In the genomic region with DNA sequence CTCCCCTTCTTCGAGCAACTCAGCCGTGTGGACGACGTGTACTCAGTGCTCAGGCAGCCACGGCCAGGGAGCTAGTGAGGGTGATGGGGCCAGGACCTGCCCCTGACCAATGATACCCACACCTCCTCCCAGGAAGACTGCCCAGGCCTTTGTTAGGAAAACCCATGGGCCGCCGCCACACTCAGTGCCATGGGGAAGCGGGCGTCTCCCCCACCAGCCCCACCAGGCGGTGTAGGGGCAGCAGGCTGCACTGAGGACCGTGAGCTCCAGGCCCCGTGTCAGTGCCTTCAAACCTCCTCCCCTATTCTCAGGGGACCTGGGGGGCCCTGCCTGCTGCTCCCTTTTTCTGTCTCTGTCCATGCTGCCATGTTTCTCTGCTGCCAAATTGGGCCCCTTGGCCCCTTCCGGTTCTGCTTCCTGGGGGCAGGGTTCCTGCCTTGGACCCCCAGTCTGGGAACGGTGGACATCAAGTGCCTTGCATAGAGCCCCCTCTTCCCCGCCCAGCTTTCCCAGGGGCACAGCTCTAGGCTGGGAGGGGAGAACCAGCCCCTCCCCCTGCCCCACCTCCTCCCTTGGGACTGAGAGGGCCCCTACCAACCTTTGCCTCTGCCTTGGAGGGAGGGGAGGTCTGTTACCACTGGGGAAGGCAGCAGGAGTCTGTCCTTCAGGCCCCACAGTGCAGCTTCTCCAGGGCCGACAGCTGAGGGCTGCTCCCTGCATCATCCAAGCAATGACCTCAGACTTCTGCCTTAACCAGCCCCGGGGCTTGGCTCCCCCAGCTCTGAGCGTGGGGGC, we compare ENCODE assay signal across 10 cellular contexts. TPM values are rescaled to one million over a fixed set of nuclear protein-coding genes. Genes with fewer than 3 reads are reported as not detected.
A peak's percentile ranks its signal among the peaks of the same experiment; 100 is the strongest.
DNase-seq lines count a peak whose midpoint lies in the region; ATAC-seq and TF ChIP-seq lines count a peak whose summit lies in the region.
"Had no signal": no experiment of that assay in that cellular context is flagged by ENCODE, and none has a peak within 500 bp of the region (broad histone marks: within the 10 kb centered on the region; RNA-seq: fewer than 3 reads in every experiment).

No MANE protein-coding gene starts in this region.

- peaks cover 33 to 37% of the 10 kb centered on the region in 2 donors for H3K36me3 ChIP-seq in ascending aorta
- H3K36me3 ChIP-seq in mucosa of descending colon (ENCODE audit: low read depth) = no peaks in the 10 kb centered on the region
- peaks cover 29% of the 10 kb centered on the region for H3K36me3 ChIP-seq in thymus (ENCODE audit: control insufficient read depth, insufficient read depth)

- H3K4me1 ChIP-seq in ascending aorta (peaks cover 10 to 45% of the 10 kb centered on the region in 2 donors), mucosa of descending colon (ENCODE audit: low read depth) (peaks cover 31% of the 10 kb centered on the region), thymus (ENCODE audit: control insufficient read depth, insufficient read depth, low read length) (peaks cover 21% of the 10 kb centered on the region)

- ATAC-seq in mucosa of descending colon = no peak
- no peak for ATAC-seq in GM21619 (IDR thresholded peaks at IDR 0.05; ENCODE audit: unreplicated experiment)
- ATAC-seq in GM21737 (IDR thresholded peaks at IDR 0.05; ENCODE audit: unreplicated experiment) = no peak

- WGBS in thymus = 88% methylated on average over 18 of the region's 18 CpGs

- no peak overlapping the region for H3K4me3 Mint-ChIP-seq in T-helper 2 cell treated with Interferon-gamma antibody and Interleukin-4, amounts not matched to agents 5 μg/mL and 100 μg/mL, for 36 hours

- peak overlapping the region; percentile 88 for H3K27ac ChIP-seq in ascending aorta
- peak overlapping the region; percentile 52 for H3K27ac ChIP-seq in thymus (ENCODE audit: low read depth)

- H3K27ac Mint-ChIP-seq in T-helper 2 cell treated with Interferon-gamma antibody and Interleukin-4, amounts not matched to agents 5 μg/mL and 100 μg/mL, for 36 hours = peak overlapping the region; percentile 39

- peaks cover 37% of the 10 kb centered on the region for H3K36me3 Mint-ChIP-seq in T-helper 2 cell treated with Interferon-gamma antibody and Interleukin-4, amounts not matched to agents 5 μg/mL and 100 μg/mL, for 36 hours (ENCODE audit: low read depth)

- no peaks in the 10 kb centered on the region for H3K9me3 Mint-ChIP-seq in T-helper 2 cell treated with Interferon-gamma antibody and Interleukin-4, amounts not matched to agents 5 μg/mL and 100 μg/mL, for 36 hours

- intact Hi-C loops in ascending aorta (cut with DNase I) (no loop called here), mucosa of descending colon (cut with DNase I, micrococcal nuclease) (loop anchor here in 1 of 2 donors (5.0 kb wide), 1 partner anchor 112 kb away; the partner anchor contains the start of gene TMBIM1)

- H3K4me3 ChIP-seq in ascending aorta (no peak overlapping the region), mucosa of descending colon (no peak overlapping the region), thymus (ENCODE audit: low read length) (no peak overlapping the region)
- H3K4me3 ChIP-seq: colonic mucosa had no signal

- no peaks in the 10 kb centered on the region for H3K27me3 Mint-ChIP-seq in T-helper 2 cell treated with Interferon-gamma antibody and Interleukin-4, amounts not matched to agents 5 μg/mL and 100 μg/mL, for 36 hours (ENCODE audit: low read depth)

- peaks cover 35% of the 10 kb centered on the region for H3K4me1 Mint-ChIP-seq in T-helper 2 cell treated with Interferon-gamma antibody and Interleukin-4, amounts not matched to agents 5 μg/mL and 100 μg/mL, for 36 hours (ENCODE audit: low read depth)

- no peaks in the 10 kb centered on the region for H3K27me3 ChIP-seq in ascending aorta
- no peaks in the 10 kb centered on the region for H3K27me3 ChIP-seq in thymus (ENCODE audit: control insufficient read depth, insufficient read depth)
- H3K27me3 ChIP-seq: colonic mucosa had no signal

- TF ChIP-seq CTCF in ascending aorta (IDR thresholded peaks at IDR 0.05) (no peak), mucosa of descending colon (IDR thresholded peaks at IDR 0.05) (no peak)

- DNase-seq in T-helper 2 cell treated with Interferon-gamma antibody and Interleukin-4, amounts not matched to agents 5 μg/mL and 100 μg/mL, for 36 hours (ENCODE audit: low spot score) = no peak
- DNase-seq in T-helper 2 cell (no peak), ascending aorta (ENCODE audit: low spot score in 2 of 2) (peak in 1 of 2 donors; percentile 64), mucosa of descending colon (peak; percentile 21 to 61 (median 39)), anterior cingulate cortex (lab: John Stamatoyannopoulos, UW) (no peak)

- H3K9me3 ChIP-seq in ascending aorta (no peaks in the 10 kb centered on the region), mucosa of descending colon (no peaks in the 10 kb centered on the region), thymus (ENCODE audit: control insufficient read depth) (no peaks in the 10 kb centered on the region)
- H3K9me3 ChIP-seq: colonic mucosa had no signal

RNA-seq across cellular contexts. Expression of gene CTDSP1, which starts 4.9 kb away (rescaled TPM):
- 144 TPM for total RNA-seq in ascending aorta
- 100 to 1,000 TPM; 142 to 221 (median 165) TPM for total RNA-seq in mucosa of descending colon
- polyA plus RNA-seq in thymus = 91.9 TPM

RNA-seq across cellular contexts. Expression of gene VIL1, which starts 14.4 kb away (rescaled TPM):
- total RNA-seq in ascending aorta (not detected), mucosa of descending colon (100 to 1,000 TPM; 194 to 550 (median 341) TPM)
- polyA plus RNA-seq in thymus = 0.16 TPM
- total RNA-seq: M059J had no signal

RNA-seq across cellular contexts. Expression of gene SLC11A1, which starts 22.5 kb away (rescaled TPM):
- 16.4 TPM for total RNA-seq in ascending aorta
- total RNA-seq in mucosa of descending colon = 1 to 10 TPM; 1.2 to 7.8 (median 5.3) TPM
- polyA plus RNA-seq in thymus = 25.2 TPM

RNA-seq across cellular contexts. Expression of gene CATIP, which starts 47.9 kb away (rescaled TPM):
- total RNA-seq in ascending aorta (not detected), mucosa of descending colon (not detected)
- polyA plus RNA-seq in thymus = 0.52 TPM
- total RNA-seq: colonic mucosa, M059J had no signal

Comparison
In these comparisons a context has a peak if more than half of its experiments do, and no peak if none do; other contexts are left out.
1. DNase-seq: peak in mucosa of descending colon (3 of 3); none in T-helper 2 cell treated with Interferon-gamma antibody and Interleukin-4, amounts not matched to agents 5 μg/mL and 100 μg/mL, for 36 hours (single experiment), T-helper 2 cell (0 of 5) and anterior cingulate cortex (0 of 58).
2. RNA of gene VIL1, which starts 14.4 kb away (total RNA-seq): 194 to 550 TPM in mucosa of descending colon; not detected in ascending aorta (single experiment); every median in the first group is over 100 times any median in the second.